Comparison of ENCODE assay signal across 8 cellular contexts in the genomic region with DNA sequence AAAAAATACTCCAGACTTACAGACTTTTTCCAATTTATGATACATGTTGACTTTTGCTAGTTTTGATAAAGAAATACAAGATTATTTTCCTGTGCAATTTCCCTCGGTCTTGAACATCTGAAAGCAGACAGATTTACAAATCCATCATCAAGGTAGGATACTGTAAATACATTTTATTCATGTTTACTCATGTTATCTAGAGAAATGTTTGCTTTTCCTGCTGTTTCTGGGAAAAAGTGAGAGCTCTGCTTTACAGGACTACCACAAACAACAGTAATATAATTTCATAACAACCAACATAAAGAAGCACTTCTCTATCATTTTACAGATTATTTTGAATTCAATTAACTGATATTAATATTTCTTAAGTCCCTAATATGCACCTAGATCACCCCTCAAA.
"Had no signal": no experiment of that assay in that cellular context is flagged by ENCODE, and none has a peak within 500 bp of the region (broad histone marks: within the 10 kb centered on the region; RNA-seq: fewer than 3 reads in every experiment).

No MANE protein-coding gene starts in this region.

- DNase-seq: GDM1, GF-D8 had no signal

- ATAC-seq: GM12878 had no signal

- H3K4me3 ChIP-seq: GM12878 had no signal

- FAIRE-seq: G401.6, GM12878, GM12891, GM12892, GM18507, GM19239 had no signal
